21 cellular contexts compared by ENCODE assay signal in genomic region chr7:125526958-125527357, GRCh38.
A peak's percentile ranks its signal among the peaks of the same experiment; 100 is the strongest.
DNase-seq lines count a peak whose midpoint lies in the region; ATAC-seq, FAIRE-seq and TF ChIP-seq lines count a peak whose summit lies in the region.
"Had no signal": no experiment of that assay in that cellular context is flagged by ENCODE, and none has a peak within 500 bp of the region (broad histone marks: within the 10 kb centered on the region; RNA-seq: fewer than 3 reads in every experiment).

No MANE protein-coding gene starts in this region.

- no peaks in the 10 kb centered on the region for H4K20me1 ChIP-seq in MM.1S (ENCODE audit: insufficient read depth, low read length)
- H4K20me1 ChIP-seq: BLaER1 treated with 17β-estradiol and CSF1 and Interleukin-3, amounts not matched to agents 10 nM and 100 nM had no signal

- intact Hi-C loops in upper lobe of right lung (cut with DNase I), result no loop called here

- H2AFZ ChIP-seq in MM.1S (ENCODE audit: low read length), result no peak overlapping the region

- H3K4me1 ChIP-seq in MM.1S (ENCODE audit: low read length) (no peaks in the 10 kb centered on the region), upper lobe of right lung (no peaks in the 10 kb centered on the region)
- H3K4me1 ChIP-seq: A549; BLaER1 treated with 17β-estradiol and CSF1 and Interleukin-3, amounts not matched to agents 10 nM and 100 nM; Caco-2 had no signal

- H3K4me2 ChIP-seq in MM.1S (ENCODE audit: low read depth, low read length), result no peak overlapping the region
- H3K4me2 ChIP-seq: A549; BLaER1 treated with 17β-estradiol and CSF1 and Interleukin-3, amounts not matched to agents 10 nM and 100 nM had no signal

- H3K27ac ChIP-seq in MM.1S (ENCODE audit: low read length) (no peak overlapping the region), upper lobe of right lung (no peak overlapping the region), substantia nigra (ENCODE audit: low read depth, low read length, poor library complexity, severe bottlenecking) (no peak overlapping the region)
- H3K27ac ChIP-seq: A549; BLaER1 treated with 17β-estradiol and CSF1 and Interleukin-3, amounts not matched to agents 10 nM and 100 nM; C4-2B had no signal

- H3K4me3 ChIP-seq in MM.1S (ENCODE audit: low read length) (no peak overlapping the region), upper lobe of right lung (no peak overlapping the region)
- H3K4me3 ChIP-seq: A549; BLaER1 treated with 17β-estradiol and CSF1 and Interleukin-3, amounts not matched to agents 10 nM and 100 nM had no signal

- TF ChIP-seq CTCF in MM.1S (IDR thresholded peaks at IDR 0.05; ENCODE audit: low read length) (no peak), upper lobe of right lung (IDR thresholded peaks at IDR 0.05) (no peak)

- no peak for TF ChIP-seq POLR2A in GM12891 (IDR thresholded peaks at IDR 0.05; ENCODE audit: low read depth, low read length)

- DNase-seq in GM12891 (ENCODE audit: insufficient read length, low spot score) (no peak), MM.1S (peak; percentile 20), RCC 7860 (ENCODE audit: low spot score) (no peak), frontal cortex (ENCODE audit: low spot score in 2 of 2) (no peak), upper lobe of right lung (no peak), substantia nigra (lab: John Stamatoyannopoulos, UW) (no peak)
- no peak for DNase-seq in activated CD4-positive, CD25-positive, alpha-beta regulatory T cell (lab: John Stamatoyannopoulos, UW)
- DNase-seq in effector CD4-positive, alpha-beta T cell, result no peak
- DNase-seq: 8988T; AML-193; Caco-2; Calu3; CD4-positive, alpha-beta T cell; CD8-positive, alpha-beta T cell; DMS79 treated with DMSO at 0.1 percent for 48 hours; GF-D8 had no signal

- FAIRE-seq in GM12891 (lab: Jason Lieb, UNC) (no peak), RCC 7860 (lab: Jason Lieb, UNC) (peak; percentile 44), frontal cortex (lab: Jason Lieb, UNC) (peak; percentile 44)
- FAIRE-seq: A549, D721Med, GM19239 had no signal

- H3K36me3 ChIP-seq in MM.1S (replicated peaks; ENCODE audit: insufficient read depth, low read length) (no peaks in the 10 kb centered on the region), upper lobe of right lung (no peaks in the 10 kb centered on the region)
- H3K36me3 ChIP-seq: BLaER1 treated with 17β-estradiol and CSF1 and Interleukin-3, amounts not matched to agents 10 nM and 100 nM had no signal

- H3K9ac ChIP-seq in MM.1S (ENCODE audit: low read length), result no peak overlapping the region
- H3K9ac ChIP-seq: BLaER1 treated with 17β-estradiol and CSF1 and Interleukin-3, amounts not matched to agents 10 nM and 100 nM had no signal

- H3K9me3 ChIP-seq in MM.1S (replicated peaks; ENCODE audit: insufficient read depth, low read length) (no peaks in the 10 kb centered on the region), upper lobe of right lung (no peaks in the 10 kb centered on the region)
- H3K9me3 ChIP-seq: A549; BLaER1 treated with 17β-estradiol and CSF1 and Interleukin-3, amounts not matched to agents 10 nM and 100 nM; Caco-2 had no signal

- no peaks in the 10 kb centered on the region for H3K79me2 ChIP-seq in MM.1S (ENCODE audit: low read length)

- H3F3A ChIP-seq in MM.1S (ENCODE audit: insufficient read depth, low read length), result no peaks in the 10 kb centered on the region

- H3K27me3 ChIP-seq in MM.1S (replicated peaks; ENCODE audit: insufficient read depth, low read length), result no peaks in the 10 kb centered on the region
- no peaks in the 10 kb centered on the region for H3K27me3 ChIP-seq in upper lobe of right lung
- H3K27me3 ChIP-seq: BLaER1 treated with 17β-estradiol and CSF1 and Interleukin-3, amounts not matched to agents 10 nM and 100 nM had no signal

- H3K9me2 ChIP-seq in MM.1S (replicated peaks; ENCODE audit: insufficient read depth, low read length), result no peaks in the 10 kb centered on the region; the same call in 1 of the 2 replicates

- no peak for ATAC-seq in upper lobe of right lung
- ATAC-seq: A549; CD8-positive, alpha-beta T cell had no signal

TF ChIP-seq in GM12891, 5 proteins besides CTCF, POLR2A, EP300 and RAD21:
- TF ChIP-seq PAX5 (IDR thresholded peaks at IDR 0.05; ENCODE audit: insufficient read depth, low read length, severe bottlenecking), result no peak
- TF ChIP-seq POU2F2 (IDR thresholded peaks at IDR 0.05; ENCODE audit: low read depth, low read length), result no peak
- peak; percentile 23; the same call in 1 of the 2 replicates for TF ChIP-seq SPI1 (IDR thresholded peaks at IDR 0.05; ENCODE audit: low read depth, low read length)
- TF ChIP-seq POLR2AphosphoS5 (IDR thresholded peaks at IDR 0.05; ENCODE audit: low read depth, low read length), result no peak
- no peak for TF ChIP-seq TAF1 (IDR thresholded peaks at IDR 0.05; ENCODE audit: low read depth, low read length)
